8 cellular contexts compared by ENCODE assay signal in the genomic region with DNA sequence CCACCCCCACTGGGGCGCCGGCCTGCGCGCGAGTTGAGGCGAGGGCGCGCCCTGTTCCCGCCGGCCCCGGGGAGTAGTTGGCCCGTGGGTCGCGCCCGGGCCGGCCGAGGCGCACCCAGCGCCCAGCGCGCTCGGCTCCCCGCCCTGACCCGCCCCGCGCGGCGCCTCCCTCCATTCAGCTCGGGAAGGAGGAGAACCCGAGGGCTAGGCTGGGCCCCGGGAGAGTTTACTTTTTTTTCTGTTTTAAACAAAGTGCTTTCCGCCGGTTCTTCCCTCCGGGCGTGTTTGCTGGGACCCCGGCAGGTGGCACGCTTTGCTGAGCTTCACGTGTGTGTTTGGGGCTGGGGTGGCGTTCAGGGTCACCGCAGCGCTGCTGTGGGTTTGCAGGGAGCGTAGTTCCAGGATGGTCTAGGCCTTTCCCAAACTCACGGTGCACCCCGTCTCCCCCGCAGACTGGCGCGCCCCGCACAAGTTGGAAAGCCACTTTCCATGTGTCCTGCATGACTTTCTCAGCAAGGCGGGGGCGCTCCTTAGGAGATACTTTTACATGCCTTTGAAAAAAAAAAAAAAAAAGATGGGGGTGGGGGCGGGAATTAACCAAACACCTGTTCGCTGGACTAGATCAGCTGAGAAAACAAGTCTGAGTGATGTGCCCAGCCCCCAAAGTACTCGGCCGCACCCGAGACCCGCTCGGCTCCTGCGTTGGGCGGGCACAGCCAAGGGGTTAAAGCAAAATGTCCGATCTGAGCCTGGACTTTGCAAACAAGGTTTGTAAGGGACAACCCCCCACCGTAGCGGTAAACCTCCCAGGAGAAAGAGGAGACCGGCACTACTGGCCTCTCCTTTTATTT. TPM values are rescaled to one million over a fixed set of nuclear protein-coding genes. Genes with fewer than 3 reads are reported as not detected.
DNase-seq lines count a peak whose midpoint lies in the region; TF ChIP-seq lines count a peak whose summit lies in the region.

No MANE protein-coding gene starts in this region.

- TF ChIP-seq EP300 in ovary (IDR thresholded peaks at IDR 0.05) = no peak

- H3K9me2 ChIP-seq in PC-9 (ENCODE audit: insufficient read depth) = no peaks in the 10 kb centered on the region

- H3K9me3 ChIP-seq in PC-9 (ENCODE audit: insufficient read depth, low read depth) = no peaks in the 10 kb centered on the region
- no peaks in the 10 kb centered on the region for H3K9me3 ChIP-seq in ovary

- peak overlapping the region; percentile 52 for H3K27ac ChIP-seq in PC-9
- peak overlapping the region in 1 of 2 donors; percentile 31 for H3K27ac ChIP-seq in ovary

- H4K20me1 ChIP-seq in PC-9 (ENCODE audit: insufficient read depth) = no peaks in the 10 kb centered on the region

- H3K4me3 ChIP-seq in PC-9 = peak overlapping the region; percentile 57
- H3K4me3 ChIP-seq in ovary = peak overlapping the region; percentile 84

- H3K4me2 ChIP-seq in PC-9 = peak overlapping the region; percentile 73

- TSS peak; percentile 35 for BruUV-seq in PC-9 (replicated peaks; lab: Mats Ljungman, UMichigan)

- H3K27me3 ChIP-seq in PC-9 (ENCODE audit: insufficient read depth, low read depth) (no peaks in the 10 kb centered on the region), ovary (no peaks in the 10 kb centered on the region)

- 1% methylated on average over 46 to 63 of the region's 63 CpGs for WGBS in ovary, 3 donors

- TF ChIP-seq CTCF in PC-9 (conservative IDR thresholded peaks at IDR 0.05) (peak; percentile 27), ovary (IDR thresholded peaks at IDR 0.05) (no peak)

- DNase-seq in NCI-H1417 (lab: John Stamatoyannopoulos, UW) (peak in 2 of 3 experiments; percentile 52 to 68), NCI-H1417 treated with DMSO at 0.1 percent for 48 hours (lab: John Stamatoyannopoulos, UW) (no peak), PC-9 (peak; percentile 71 to 79), head of caudate nucleus (peak in 30 of 42 donors; percentile 8 to 61 (median 26)), ovary (peak; percentile 18 to 54 (median 22)), NCI-H1092 treated with DMSO at 0.1 percent for 48 hours (lab: John Stamatoyannopoulos, UW) (no peak), mesenteric fat pad (ENCODE audit: low spot score) (no peak)
- DNase-seq in activated naive CD4-positive, alpha-beta T cell (lab: John Stamatoyannopoulos, UW) = peak; percentile 19 to 57 (median 40)

- CTCF ChIA-PET in PC-9 (lab: Charles Lee) = interaction anchor here (0.6 to 6.9 kb wide), 9 partner anchors 12 to 257 kb away, joined by 3 to 87 read pairs (median 6); no protein-coding TSS in a partner anchor

- H3K36me3 ChIP-seq in PC-9 (ENCODE audit: low read depth) = peaks cover 3% of the 10 kb centered on the region; the same call in 1 of the 2 replicates
- no peaks in the 10 kb centered on the region for H3K36me3 ChIP-seq in ovary

- intact Hi-C loops in PC-9 (cut with micrococcal nuclease; ENCODE audit: unreplicated experiment) = loop anchor here (1.0 to 10.0 kb wide), 8 partner anchors 14 to 1313 kb away; no protein-coding TSS in a partner anchor
- intact Hi-C loops in head of caudate nucleus (cut with DNase I) = no loop called here
- intact Hi-C loops in ovary (cut with DNase I) = no loop called here

- H2AFZ ChIP-seq in PC-9 = peak overlapping the region; percentile 92

- H3F3A ChIP-seq in PC-9 (ENCODE audit: insufficient read depth, low read depth) = peaks cover 24% of the 10 kb centered on the region

- H3K4me1 ChIP-seq in PC-9 (replicated peaks; ENCODE audit: insufficient read depth) (peaks cover 47% of the 10 kb centered on the region), ovary (ENCODE audit: insufficient read depth) (peaks cover 4% of the 10 kb centered on the region)

- peaks cover 59% of the 10 kb centered on the region for H3K79me2 ChIP-seq in PC-9 (ENCODE audit: low read depth)

- POLR2A ChIA-PET in PC-9 (lab: Charles Lee; ENCODE audit: unreplicated experiment) = interaction anchor here (0.5 to 1.2 kb wide), 6 partner anchors 10 to 906 kb away, joined by 3 to 14 read pairs (median 7); a partner anchor contains a TSS

- TF ChIP-seq POLR2A in ovary (IDR thresholded peaks at IDR 0.05) = no peak

RNA-seq across cellular contexts. Expression of a gene that starts 0.8 kb away (rescaled TPM):
- total RNA-seq in PC-9 (2021) = 180 and 213 TPM in 2 replicates
- 10 to 100 TPM in 5 of 7 donors, 1 to 10 TPM in 2; 8.4 to 39.6 (median 19.0) TPM for total RNA-seq in ovary
- 10 to 100 TPM; 16.5 to 51.6 TPM for polyA plus RNA-seq in ovary
- total RNA-seq in mesenteric fat pad = 71.6 TPM

Comparison
In these comparisons a context has a peak if more than half of its experiments do, and no peak if none do; other contexts are left out.
1. DNase-seq: peak in NCI-H1417 (2 of 3), PC-9 (2 of 2), activated naive CD4-positive, alpha-beta T cell (4 of 4), head of caudate nucleus (30 of 42) and ovary (5 of 5); none in NCI-H1417 treated with DMSO at 0.1 percent for 48 hours (single experiment), NCI-H1092 treated with DMSO at 0.1 percent for 48 hours (single experiment) and mesenteric fat pad (single experiment).